Comparison of ENCODE assay signal across 25 cellular contexts in the genomic region with DNA sequence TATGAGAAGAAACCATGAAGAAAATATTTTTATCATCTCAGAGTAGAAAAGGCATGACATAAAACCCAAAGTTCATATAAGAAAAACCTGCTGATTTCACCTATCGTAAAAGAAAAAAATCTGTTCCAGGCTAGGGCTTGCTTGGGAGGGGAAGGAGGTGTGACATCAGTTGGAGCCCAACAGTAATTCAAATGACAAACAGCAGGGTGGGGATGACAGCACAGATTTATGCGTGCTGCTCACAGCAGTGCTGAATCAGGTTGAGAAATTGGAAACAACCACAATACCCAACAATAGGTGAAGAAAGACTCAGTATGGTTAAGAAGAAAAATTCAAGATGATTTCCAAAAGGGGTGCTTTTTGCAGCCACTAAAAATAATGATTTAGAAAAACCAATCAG.
A peak's percentile ranks its signal among the peaks of the same experiment; 100 is the strongest.
DNase-seq lines count a peak whose midpoint lies in the region; ATAC-seq and TF ChIP-seq lines count a peak whose summit lies in the region.
"Had no signal": no experiment of that assay in that cellular context is flagged by ENCODE, and none has a peak within 500 bp of the region (broad histone marks: within the 10 kb centered on the region; RNA-seq: fewer than 3 reads in every experiment).

No MANE protein-coding gene starts in this region.

- ATAC-seq in activated CD4-positive, alpha-beta T cell treated with anti-CD3 and anti-CD28 coated beads for 36 hours = peak; percentile 47
- ATAC-seq in foreskin keratinocyte (peak; percentile 33), right lobe of liver (no peak), left lobe of liver (no peak)
- peak; percentile 66 for ATAC-seq in stimulated activated effector memory CD8-positive, alpha-beta T cell treated with anti-CD3 and anti-CD28 coated beads, Interleukin-12 subunit alpha, Interleukin-12 subunit beta, amount 100 ng/mL, for 72 hours
- ATAC-seq: left cardiac atrium, Panc1 had no signal

- DNase-seq in activated CD4-positive, alpha-beta T cell treated with anti-CD3 and anti-CD28 coated beads for 36 hours = peak; percentile 12
- DNase-seq in activated CD4-positive, alpha-beta T cell treated with anti-CD3 and anti-CD28 coated beads, Interleukin-2, amount 50 U/mL, for 48 hours = no peak
- peak; percentile 22 for DNase-seq in NOMO-1 treated with dmso at 0.1 percent for 144 hours (lab: John Stamatoyannopoulos, UW; ENCODE audit: unreplicated experiment)
- peak in 1 of 2 donors; percentile 33 for DNase-seq in foreskin keratinocyte
- DNase-seq in stimulated activated effector memory CD8-positive, alpha-beta T cell treated with anti-CD3 and anti-CD28 coated beads, Interleukin-12 subunit alpha, Interleukin-12 subunit beta, amount 100 ng/mL, for 72 hours (ENCODE audit: low spot score in 2 of 2) = no peak
- no peak for DNase-seq in GM03348 (ENCODE audit: low spot score)
- DNase-seq in right lobe of liver = no peak
- no peak for DNase-seq in left lobe of liver (ENCODE audit: low spot score)
- DNase-seq: activated CD4-positive, alpha-beta T cell treated with anti-CD3 and anti-CD28 coated beads, Interleukin-2, amount 50 U/mL, for 4 hours; activated naive CD4-positive, alpha-beta T cell treated with Interleukin-2 at 50 U/mL for 16 hours; activated T-cell treated with anti-CD3 and anti-CD28 coated beads for 4 hours; BE2C; DMS79; dorsolateral prefrontal cortex; left cardiac atrium; MM.1S; NCI-H1436 treated with DMSO at 0.1 percent for 48 hours; NCI-H774; stimulated activated CD4-positive, alpha-beta T cell treated with anti-CD3 and anti-CD28 coated beads, Interleukin-2, amount 100 ng/mL, for 48 hours; stomach had no signal

- H3K4me1 ChIP-seq in foreskin keratinocyte (no peaks in the 10 kb centered on the region), right lobe of liver (no peaks in the 10 kb centered on the region)
- H3K4me1 ChIP-seq: BE2C, prostate gland, stomach had no signal

- H3K36me3 ChIP-seq in right lobe of liver = no peaks in the 10 kb centered on the region
- H3K36me3 ChIP-seq: BE2C, prostate gland, stomach had no signal

- CTCF ChIA-PET in activated CD4-positive, alpha-beta T cell treated with anti-CD3 and anti-CD28 coated beads for 36 hours (lab: Charles Lee) = no interaction called here

- H3K4me1 Mint-ChIP-seq in activated CD4-positive, alpha-beta T cell treated with anti-CD3 and anti-CD28 coated beads for 36 hours = peaks cover 18% of the 10 kb centered on the region
- H3K4me1 Mint-ChIP-seq in stimulated activated effector memory CD8-positive, alpha-beta T cell treated with anti-CD3 and anti-CD28 coated beads, Interleukin-12 subunit alpha, Interleukin-12 subunit beta, amount 100 ng/mL, for 72 hours = peaks cover 11% of the 10 kb centered on the region

- H3K27ac ChIP-seq in foreskin keratinocyte (no peak overlapping the region), right lobe of liver (no peak overlapping the region)
- H3K27ac ChIP-seq: dorsolateral prefrontal cortex, prostate gland, stomach had no signal

- no peak overlapping the region for H3K4me3 ChIP-seq in right lobe of liver
- H3K4me3 ChIP-seq: dorsolateral prefrontal cortex, prostate gland, smooth muscle cell, stomach had no signal

- TF ChIP-seq POLR2A in right lobe of liver (IDR thresholded peaks at IDR 0.05) = no peak

- no peak for TF ChIP-seq CTCF in foreskin keratinocyte (conservative IDR thresholded peaks at IDR 0.05)
- TF ChIP-seq CTCF in right lobe of liver (IDR thresholded peaks at IDR 0.05) = no peak

- peaks cover 4% of the 10 kb centered on the region for H3K9me3 Mint-ChIP-seq in activated CD4-positive, alpha-beta T cell treated with anti-CD3 and anti-CD28 coated beads for 36 hours (ENCODE audit: low read depth)
- peaks cover 5% of the 10 kb centered on the region for H3K9me3 Mint-ChIP-seq in stimulated activated effector memory CD8-positive, alpha-beta T cell treated with anti-CD3 and anti-CD28 coated beads, Interleukin-12 subunit alpha, Interleukin-12 subunit beta, amount 100 ng/mL, for 72 hours
- H3K9me3 Mint-ChIP-seq: neural crest cell had no signal

- peaks cover 1% of the 10 kb centered on the region for H3K36me3 Mint-ChIP-seq in activated CD4-positive, alpha-beta T cell treated with anti-CD3 and anti-CD28 coated beads for 36 hours (ENCODE audit: low read depth)
- no peaks in the 10 kb centered on the region for H3K36me3 Mint-ChIP-seq in stimulated activated effector memory CD8-positive, alpha-beta T cell treated with anti-CD3 and anti-CD28 coated beads, Interleukin-12 subunit alpha, Interleukin-12 subunit beta, amount 100 ng/mL, for 72 hours

- no peaks in the 10 kb centered on the region for H3K9me3 ChIP-seq in right lobe of liver
- H3K9me3 ChIP-seq: BE2C, prostate gland, stomach had no signal

- no peaks in the 10 kb centered on the region for H3K27me3 Mint-ChIP-seq in activated CD4-positive, alpha-beta T cell treated with anti-CD3 and anti-CD28 coated beads for 36 hours

- peaks cover 14% of the 10 kb centered on the region for H3K27me3 ChIP-seq in foreskin keratinocyte
- no peaks in the 10 kb centered on the region for H3K27me3 ChIP-seq in right lobe of liver
- H3K27me3 ChIP-seq: BE2C, dorsolateral prefrontal cortex, stomach had no signal

- intact Hi-C loops in activated CD4-positive, alpha-beta T cell treated with anti-CD3 and anti-CD28 coated beads for 36 hours (cut with DNase I, micrococcal nuclease) = loop anchor here in 1 of 2 experiments (5.0 kb wide), 1 partner anchor 42 kb away; no protein-coding TSS in a partner anchor
- intact Hi-C loops in right lobe of liver (cut with DNase I) = no loop called here

- no peak overlapping the region for H3K4me3 Mint-ChIP-seq in activated CD4-positive, alpha-beta T cell treated with anti-CD3 and anti-CD28 coated beads for 36 hours
- no peak overlapping the region for H3K4me3 Mint-ChIP-seq in stimulated activated effector memory CD8-positive, alpha-beta T cell treated with anti-CD3 and anti-CD28 coated beads, Interleukin-12 subunit alpha, Interleukin-12 subunit beta, amount 100 ng/mL, for 72 hours
- H3K4me3 Mint-ChIP-seq: mesothelial cell of epicardium, neural crest cell had no signal

- H3K27ac Mint-ChIP-seq in activated CD4-positive, alpha-beta T cell treated with anti-CD3 and anti-CD28 coated beads for 36 hours = no peak overlapping the region
- H3K27ac Mint-ChIP-seq in stimulated activated effector memory CD8-positive, alpha-beta T cell treated with anti-CD3 and anti-CD28 coated beads, Interleukin-12 subunit alpha, Interleukin-12 subunit beta, amount 100 ng/mL, for 72 hours = no peak overlapping the region
- H3K27ac Mint-ChIP-seq: mesothelial cell of epicardium had no signal

- 19% methylated on average over 2 of the region's 2 CpGs for WGBS in right lobe of liver (ENCODE audit: insufficient coverage, low coverage, low lambda C conversion rate, missing lambda C conversion rate)

- POLR2A ChIA-PET in activated CD4-positive, alpha-beta T cell treated with anti-CD3 and anti-CD28 coated beads for 36 hours (lab: Charles Lee) = no interaction called here

Comparison
In these comparisons a context has a peak if more than half of its experiments do, and no peak if none do; other contexts are left out.
1. DNase-seq: peak in activated CD4-positive, alpha-beta T cell treated with anti-CD3 and anti-CD28 coated beads for 36 hours (single experiment) and NOMO-1 treated with dmso at 0.1 percent for 144 hours (single experiment); none in activated CD4-positive, alpha-beta T cell treated with anti-CD3 and anti-CD28 coated beads, Interleukin-2, amount 50 U/mL, for 48 hours (0 of 2), stimulated activated effector memory CD8-positive, alpha-beta T cell treated with anti-CD3 and anti-CD28 coated beads, Interleukin-12 subunit alpha, Interleukin-12 subunit beta, amount 100 ng/mL, for 72 hours (0 of 2), GM03348 (single experiment), right lobe of liver (0 of 3) and left lobe of liver (single experiment).
2. ATAC-seq: peak in activated CD4-positive, alpha-beta T cell treated with anti-CD3 and anti-CD28 coated beads for 36 hours (single experiment), foreskin keratinocyte (single experiment) and stimulated activated effector memory CD8-positive, alpha-beta T cell treated with anti-CD3 and anti-CD28 coated beads, Interleukin-12 subunit alpha, Interleukin-12 subunit beta, amount 100 ng/mL, for 72 hours (single experiment); none in right lobe of liver (0 of 4) and left lobe of liver (single experiment).